Comparison of ENCODE assay signal across 16 cellular contexts in genomic region chr11:69339041-69339733, GRCh38. TPM values are rescaled to one million over a fixed set of nuclear protein-coding genes. Genes with fewer than 3 reads are reported as not detected.
DNase-seq lines count a peak whose midpoint lies in the region; TF ChIP-seq lines count a peak whose summit lies in the region.
"Had no signal": no experiment of that assay in that cellular context is flagged by ENCODE, and none has a peak within 500 bp of the region (broad histone marks: within the 10 kb centered on the region; RNA-seq: fewer than 3 reads in every experiment).

No MANE protein-coding gene starts in this region.

- H3K27ac Mint-ChIP-seq in activated T-helper 2 cell treated with anti-CD3 and anti-CD28 coated beads, Interferon-gamma antibody, Interleukin-2, Interleukin-4, amounts not matched to agents 10 μg/mL and 5 μg/mL and 100 μg/mL, durations not matched to agents 14 hours and 24 hours and 36 hours: peak overlapping the region; percentile 65
- H3K27ac Mint-ChIP-seq: dendritic cell treated with granulocyte-macrophage colony-stimulating factor and Interleukin-4, amounts not matched to agents 40 ng/mL and 50 ng/mL, for 4 days had no signal

- H3K27me3 Mint-ChIP-seq in activated T-helper 2 cell treated with anti-CD3 and anti-CD28 coated beads, Interferon-gamma antibody, Interleukin-2, Interleukin-4, amounts not matched to agents 10 μg/mL and 5 μg/mL and 100 μg/mL, durations not matched to agents 14 hours and 24 hours and 36 hours (ENCODE audit: low read depth): peaks cover 2% of the 10 kb centered on the region

- H3K36me3 ChIP-seq in vagina: no peaks in the 10 kb centered on the region
- H3K36me3 ChIP-seq: lower lobe of right lung, thoracic aorta had no signal

- H3K4me1 Mint-ChIP-seq in activated T-helper 2 cell treated with anti-CD3 and anti-CD28 coated beads, Interferon-gamma antibody, Interleukin-2, Interleukin-4, amounts not matched to agents 10 μg/mL and 5 μg/mL and 100 μg/mL, durations not matched to agents 14 hours and 24 hours and 36 hours (ENCODE audit: low read depth): peaks cover 29% of the 10 kb centered on the region

- peak; percentile 9 for DNase-seq in stimulated activated CD4-positive, alpha-beta T cell treated with anti-CD3 and anti-CD28 coated beads, Interleukin-15, amount 100 ng/mL, for 24 hours
- DNase-seq in stimulated activated CD4-positive, alpha-beta T cell treated with anti-CD3 and anti-CD28 coated beads, Interleukin-1b, Interleukin-23, amount 100 ng/mL, for 48 hours: no peak
- DNase-seq in activated T-helper 2 cell treated with anti-CD3 and anti-CD28 coated beads, Interferon-gamma antibody, Interleukin-2, Interleukin-4, amounts not matched to agents 10 μg/mL and 5 μg/mL and 100 μg/mL, durations not matched to agents 14 hours and 24 hours and 36 hours (ENCODE audit: low spot score): peak; percentile 3
- DNase-seq in mesenteric fat pad (ENCODE audit: low spot score) (peak; percentile 69), vagina (ENCODE audit: extremely low spot score in 2 of 2) (peak; percentile 54 to 77), MV-4-11 (lab: John Stamatoyannopoulos, UW) (no peak), NCI-H2081 treated with DMSO at 0.1 percent for 48 hours (lab: John Stamatoyannopoulos, UW) (no peak)
- DNase-seq in activated CD4-positive, CD25-positive, alpha-beta regulatory T cell (lab: John Stamatoyannopoulos, UW): no peak
- DNase-seq: activated effector memory CD4-positive, alpha-beta T cell treated with Interleukin-2 at 50 U/mL for 16 hours; GF-D8; lower lobe of right lung; NCI-H1694; NK-92 treated with Interleukin-12 subunit alpha and Interleukin-12 subunit beta, amount 100 ng/mL, for 24 hours had no signal

- no peaks in the 10 kb centered on the region for H3K27me3 ChIP-seq in vagina

- H3K4me1 ChIP-seq in vagina: no peaks in the 10 kb centered on the region
- H3K4me1 ChIP-seq: lower lobe of right lung had no signal

- TF ChIP-seq CTCF in vagina (IDR thresholded peaks at IDR 0.05): no peak

- no peaks in the 10 kb centered on the region for H3K36me3 Mint-ChIP-seq in activated T-helper 2 cell treated with anti-CD3 and anti-CD28 coated beads, Interferon-gamma antibody, Interleukin-2, Interleukin-4, amounts not matched to agents 10 μg/mL and 5 μg/mL and 100 μg/mL, durations not matched to agents 14 hours and 24 hours and 36 hours (ENCODE audit: low read depth)

- intact Hi-C loops in activated T-helper 2 cell treated with anti-CD3 and anti-CD28 coated beads, Interferon-gamma antibody, Interleukin-2, Interleukin-4, amounts not matched to agents 10 μg/mL and 5 μg/mL and 100 μg/mL, durations not matched to agents 14 hours and 24 hours and 36 hours (cut with micrococcal nuclease): no loop called here
- intact Hi-C loops in vagina (cut with DNase I): no loop called here

- no peak for TF ChIP-seq POLR2A in vagina (IDR thresholded peaks at IDR 0.05)

- H3K4me3 Mint-ChIP-seq in activated T-helper 2 cell treated with anti-CD3 and anti-CD28 coated beads, Interferon-gamma antibody, Interleukin-2, Interleukin-4, amounts not matched to agents 10 μg/mL and 5 μg/mL and 100 μg/mL, durations not matched to agents 14 hours and 24 hours and 36 hours (ENCODE audit: low read depth): no peak overlapping the region
- H3K4me3 Mint-ChIP-seq: dendritic cell treated with granulocyte-macrophage colony-stimulating factor and Interleukin-4, amounts not matched to agents 40 ng/mL and 50 ng/mL, for 4 days had no signal

- H3K27ac ChIP-seq in vagina: no peak overlapping the region
- H3K27ac ChIP-seq: lower lobe of right lung, thoracic aorta had no signal

- no peak overlapping the region for H3K4me3 ChIP-seq in vagina
- H3K4me3 ChIP-seq: lower lobe of right lung, thoracic aorta had no signal

- no peaks in the 10 kb centered on the region for H3K9me3 ChIP-seq in vagina
- H3K9me3 ChIP-seq: lower lobe of right lung, thoracic aorta had no signal

- H3K9me3 Mint-ChIP-seq in activated T-helper 2 cell treated with anti-CD3 and anti-CD28 coated beads, Interferon-gamma antibody, Interleukin-2, Interleukin-4, amounts not matched to agents 10 μg/mL and 5 μg/mL and 100 μg/mL, durations not matched to agents 14 hours and 24 hours and 36 hours: peaks cover 19% of the 10 kb centered on the region

RNA-seq across cellular contexts. Expression of gene MYEOV, which starts 45.2 kb away (rescaled TPM):
- total RNA-seq in activated T-helper 2 cell treated with anti-CD3 and anti-CD28 coated beads, Interferon-gamma antibody, Interleukin-2, Interleukin-4, amounts not matched to agents 10 μg/mL and 5 μg/mL and 100 μg/mL, durations not matched to agents 14 hours and 24 hours and 36 hours: 0.09 TPM in 1 of 2 replicates, not detected in the other
- total RNA-seq in mesenteric fat pad (31.4 TPM), vagina (13.3 TPM)
- total RNA-seq: T-helper 2 cell treated with Interferon-gamma antibody and Interleukin-4, amounts not matched to agents 100 ng/mL and 5 ng/mL, for 36 hours had no signal

Comparison
In these comparisons a context has a peak if more than half of its experiments do, and no peak if none do; other contexts are left out.
1. DNase-seq: peak in stimulated activated CD4-positive, alpha-beta T cell treated with anti-CD3 and anti-CD28 coated beads, Interleukin-15, amount 100 ng/mL, for 24 hours (single experiment), activated T-helper 2 cell treated with anti-CD3 and anti-CD28 coated beads, Interferon-gamma antibody, Interleukin-2, Interleukin-4, amounts not matched to agents 10 μg/mL and 5 μg/mL and 100 μg/mL, durations not matched to agents 14 hours and 24 hours and 36 hours (single experiment), mesenteric fat pad (single experiment) and vagina (2 of 2); none in stimulated activated CD4-positive, alpha-beta T cell treated with anti-CD3 and anti-CD28 coated beads, Interleukin-1b, Interleukin-23, amount 100 ng/mL, for 48 hours (single experiment), MV-4-11 (single experiment), NCI-H2081 treated with DMSO at 0.1 percent for 48 hours (single experiment) and activated CD4-positive, CD25-positive, alpha-beta regulatory T cell (0 of 4).
2. RNA of gene MYEOV, which starts 45.2 kb away (total RNA-seq): 31.4 TPM in mesenteric fat pad (single experiment) and 13.3 TPM in vagina (single experiment); 0.09 TPM in activated T-helper 2 cell treated with anti-CD3 and anti-CD28 coated beads, Interferon-gamma antibody, Interleukin-2, Interleukin-4, amounts not matched to agents 10 μg/mL and 5 μg/mL and 100 μg/mL, durations not matched to agents 14 hours and 24 hours and 36 hours; every median in the first group is over 10 times any median in the second.